Comparison of ENCODE assay signal across 15 cellular contexts in genomic region chrX:153473126-153473525, GRCh38. TPM values are rescaled to one million over a fixed set of nuclear protein-coding genes. Genes with fewer than 3 reads are reported as not detected.
DNase-seq lines count a peak whose midpoint lies in the region; ATAC-seq and TF ChIP-seq lines count a peak whose summit lies in the region.
"Had no signal": no experiment of that assay in that cellular context is flagged by ENCODE, and none has a peak within 500 bp of the region (broad histone marks: within the 10 kb centered on the region; RNA-seq: fewer than 3 reads in every experiment).

No MANE protein-coding gene starts in this region.

- H3K27me3 ChIP-seq in IMR-90 (ENCODE audit: control insufficient read depth, insufficient read depth, low read length) (no peaks in the 10 kb centered on the region), smooth muscle cell (ENCODE audit: low read depth) (no peaks in the 10 kb centered on the region), suprapubic skin (no peaks in the 10 kb centered on the region)
- H3K27me3 ChIP-seq in naive thymus-derived CD4-positive, alpha-beta T cell (ENCODE audit: control insufficient read depth in 2 of 2, insufficient read depth in 2 of 2, low read length in 2 of 2) = no peaks in the 10 kb centered on the region

- TF ChIP-seq POLR2A in IMR-90 (IDR thresholded peaks at IDR 0.05; ENCODE audit: low read depth, low read length) (no peak), suprapubic skin (IDR thresholded peaks at IDR 0.05) (no peak)

- no CpG with 5 or more reads among the region's 10 CpGs for WGBS in IMR-90 (ENCODE audit: extremely low coverage in 2 of 2, insufficient read length in 1 of 2), 2 experiments
- 91% methylated on average over 10 of the region's 10 CpGs for WGBS in smooth muscle cell (ENCODE audit: low lambda C conversion rate)
- WGBS in suprapubic skin = 97% methylated on average over 5 of the region's 10 CpGs

- H2AK5ac ChIP-seq in IMR-90 (ENCODE audit: low read depth, low read length) = peak overlapping the region; percentile 67; the same call in 1 of the 2 replicates

- no peak overlapping the region for H3K4ac ChIP-seq in IMR-90 (ENCODE audit: low read depth, low read length)

- H3K9ac ChIP-seq in IMR-90 (ENCODE audit: low read depth, low read length) (no peak overlapping the region), smooth muscle cell (ENCODE audit: low read depth) (no peak overlapping the region)
- H3K9ac ChIP-seq: BLaER1 treated with 17β-estradiol and CSF1 and Interleukin-3, amounts not matched to agents 10 nM and 100 nM had no signal

- no peak overlapping the region for H4K8ac ChIP-seq in IMR-90 (ENCODE audit: low read depth in 2 of 2, low read length in 2 of 2)

- ATAC-seq in IMR-90 (ENCODE audit: low read depth) (no peak), HG03135 (IDR thresholded peaks at IDR 0.05; ENCODE audit: unreplicated experiment) (no peak), GM19455 (IDR thresholded peaks at IDR 0.05; ENCODE audit: unreplicated experiment) (no peak)
- ATAC-seq in activated T-helper 17 cell treated with anti-CD3 and anti-CD28 coated beads, Interleukin-2, amount 50 U/mL, for 72 hours (replicated peaks) = no peak
- ATAC-seq in naive thymus-derived CD4-positive, alpha-beta T cell = no peak

- H3K79me2 ChIP-seq in smooth muscle cell (ENCODE audit: low read depth) = peaks cover 4% of the 10 kb centered on the region

- H3K4me3 ChIP-seq in IMR-90 (ENCODE audit: insufficient read depth, low read depth, low read length) = no peak overlapping the region
- H3K4me3 ChIP-seq in naive thymus-derived CD4-positive, alpha-beta T cell (ENCODE audit: low read length) = no peak overlapping the region
- no peak overlapping the region for H3K4me3 ChIP-seq in smooth muscle cell
- no peak overlapping the region for H3K4me3 ChIP-seq in suprapubic skin
- H3K4me3 ChIP-seq: BLaER1 treated with 17β-estradiol and CSF1 and Interleukin-3, amounts not matched to agents 10 nM and 100 nM had no signal

- H3K4me2 ChIP-seq in IMR-90 (ENCODE audit: low read depth, low read length) (no peak overlapping the region), smooth muscle cell (no peak overlapping the region)

- TF ChIP-seq EP300 in suprapubic skin (IDR thresholded peaks at IDR 0.05) = no peak

- H2AK9ac ChIP-seq in IMR-90 (replicated peaks; ENCODE audit: low read depth, low read length, poor library complexity) = peak overlapping the region; percentile 42

- no peaks in the 10 kb centered on the region for H3K36me3 Mint-ChIP-seq in activated T-helper 17 cell treated with anti-CD3 and anti-CD28 coated beads, Interleukin-2, amount 50 U/mL, for 72 hours (ENCODE audit: low read depth)
- no peaks in the 10 kb centered on the region for H3K36me3 Mint-ChIP-seq in naive thymus-derived CD4-positive, alpha-beta T cell

- no peaks in the 10 kb centered on the region for H3K36me3 ChIP-seq in IMR-90 (ENCODE audit: control insufficient read depth, insufficient read depth, low read length)
- H3K36me3 ChIP-seq in naive thymus-derived CD4-positive, alpha-beta T cell (ENCODE audit: control insufficient read depth in 2 of 3, insufficient read depth in 3 of 3, low read length in 3 of 3) = peaks cover 0 to 5% (median 0%) of the 10 kb centered on the region in 3 experiments
- H3K36me3 ChIP-seq in smooth muscle cell (ENCODE audit: low read depth) = no peaks in the 10 kb centered on the region
- no peaks in the 10 kb centered on the region for H3K36me3 ChIP-seq in suprapubic skin

- no peaks in the 10 kb centered on the region for H3K9me3 Mint-ChIP-seq in activated T-helper 17 cell treated with anti-CD3 and anti-CD28 coated beads, Interleukin-2, amount 50 U/mL, for 72 hours
- no peaks in the 10 kb centered on the region for H3K9me3 Mint-ChIP-seq in naive thymus-derived CD4-positive, alpha-beta T cell

- CTCF ChIA-PET in IMR-90 (lab: Yijun Ruan, JAX) = interaction anchor here (1.4 to 2.3 kb wide), 2 partner anchors 12 to 21 kb away, joined by 7 read pairs; partner anchors contain the start of gene BGN
- CTCF ChIA-PET in naive thymus-derived CD4-positive, alpha-beta T cell (lab: Charles Lee) = interaction anchor here (0.7 to 1.8 kb wide), 5 partner anchors 12 to 267 kb away, joined by 3 to 8 read pairs (median 3); no protein-coding TSS in a partner anchor

- TF ChIP-seq CTCF in IMR-90 (conservative IDR thresholded peaks at IDR 0.05; ENCODE audit: low read depth, low read length) (no peak), smooth muscle cell (IDR thresholded peaks at IDR 0.05; ENCODE audit: borderline replicate concordance, insufficient read depth, poor library complexity, severe bottlenecking) (no peak), suprapubic skin (IDR thresholded peaks at IDR 0.05) (no peak)

- no peak overlapping the region for H3K56ac ChIP-seq in IMR-90 (ENCODE audit: extremely low read depth, insufficient read depth, low read length)

- H3K27me3 Mint-ChIP-seq in activated T-helper 17 cell treated with anti-CD3 and anti-CD28 coated beads, Interleukin-2, amount 50 U/mL, for 72 hours = no peaks in the 10 kb centered on the region
- H3K27me3 Mint-ChIP-seq in naive thymus-derived CD4-positive, alpha-beta T cell = peaks cover 0 to 5% (median 0%) of the 10 kb centered on the region in 5 donors

- no peak overlapping the region for H4K91ac ChIP-seq in IMR-90 (ENCODE audit: insufficient read depth, low read depth, low read length)

- H3K4me1 ChIP-seq in IMR-90 (ENCODE audit: control insufficient read depth, insufficient read depth, low read length) (peaks cover 33% of the 10 kb centered on the region), smooth muscle cell (ENCODE audit: low read depth) (no peaks in the 10 kb centered on the region), suprapubic skin (peaks cover 51% of the 10 kb centered on the region)
- H3K4me1 ChIP-seq in naive thymus-derived CD4-positive, alpha-beta T cell (ENCODE audit: control insufficient read depth in 2 of 2, insufficient read depth in 2 of 2, low read length in 2 of 2) = peaks cover 3 to 17% of the 10 kb centered on the region in 2 donors

- in situ Hi-C loops in IMR-90 (cut with MboI; ENCODE audit: low sequenced_read_pairs) = loop anchor here (25.0 kb wide), 1 partner anchor 436 kb away; no protein-coding TSS in a partner anchor

- H2BK15ac ChIP-seq in IMR-90 (ENCODE audit: low read depth, low read length) = no peak overlapping the region

- H3K9me1 ChIP-seq in IMR-90 (ENCODE audit: insufficient read depth, low read length) = peaks cover 23% of the 10 kb centered on the region

- DNase-seq in IMR-90 (no peak), smooth muscle cell (lab: John Stamatoyannopoulos, UW; ENCODE audit: unreplicated experiment) (no peak), NOMO-1 treated with DMSO at 0.1 percent for 48 hours (lab: John Stamatoyannopoulos, UW; ENCODE audit: unreplicated experiment) (no peak), suprapubic skin (ENCODE audit: low spot score in 2 of 2) (no peak)
- no peak for DNase-seq in naive thymus-derived CD4-positive, alpha-beta T cell
- DNase-seq: H7; NCI-H146; NCI-H226; NCI-H526 treated with DMSO at 0.1 percent for 48 hours; NK-92 treated with Interleukin-12 subunit alpha and Interleukin-12 subunit beta, amount 100 ng/mL, for 24 hours had no signal

- peak overlapping the region; percentile 26 for H3K4me3 Mint-ChIP-seq in activated T-helper 17 cell treated with anti-CD3 and anti-CD28 coated beads, Interleukin-2, amount 50 U/mL, for 72 hours
- peak overlapping the region in 8 of 10 donors; percentile 16 to 75 (median 56) for H3K4me3 Mint-ChIP-seq in naive thymus-derived CD4-positive, alpha-beta T cell

- intact Hi-C loops in IMR-90 (cut with micrococcal nuclease) = no loop called here
- intact Hi-C loops in naive thymus-derived CD4-positive, alpha-beta T cell (cut with micrococcal nuclease) = no loop called here

- no peak overlapping the region for H4K5ac ChIP-seq in IMR-90 (ENCODE audit: low read depth, low read length)

- H4K20me1 ChIP-seq in IMR-90 (ENCODE audit: insufficient read depth, low read length) = no peaks in the 10 kb centered on the region
- no peaks in the 10 kb centered on the region for H4K20me1 ChIP-seq in smooth muscle cell (ENCODE audit: low read depth)

- no peak overlapping the region for H3K14ac ChIP-seq in IMR-90 (replicated peaks; ENCODE audit: low read depth, low read length)

- H2AFZ ChIP-seq in IMR-90 (replicated peaks; ENCODE audit: low read length, poor library complexity) (no peak overlapping the region), smooth muscle cell (ENCODE audit: low read depth) (no peak overlapping the region)

- POLR2A ChIA-PET in IMR-90 (lab: Charles Lee; ENCODE audit: unreplicated experiment) = no interaction called here
- POLR2A ChIA-PET in naive thymus-derived CD4-positive, alpha-beta T cell (lab: Charles Lee) = no interaction called here

- H2BK20ac ChIP-seq in IMR-90 (ENCODE audit: low read depth, low read length) = peak overlapping the region; percentile 35; the same call in 1 of the 2 replicates

- H2BK5ac ChIP-seq in IMR-90 (ENCODE audit: low read depth, low read length, poor library complexity, severe bottlenecking) = no peak overlapping the region

- H3K9me3 ChIP-seq in IMR-90 (ENCODE audit: control insufficient read depth, insufficient read depth, low read length) (no peaks in the 10 kb centered on the region), smooth muscle cell (replicated peaks; ENCODE audit: low read depth) (no peaks in the 10 kb centered on the region), suprapubic skin (no peaks in the 10 kb centered on the region)
- no peaks in the 10 kb centered on the region for H3K9me3 ChIP-seq in naive thymus-derived CD4-positive, alpha-beta T cell (ENCODE audit: control insufficient read depth in 2 of 3, low read length in 3 of 3)

- TF ChIP-seq RAD21 in IMR-90 (IDR thresholded peaks at IDR 0.05; ENCODE audit: low read length) = no peak

- H2BK120ac ChIP-seq in IMR-90 (ENCODE audit: low read depth, low read length) = no peak overlapping the region

- H3K27ac ChIP-seq in IMR-90 (ENCODE audit: insufficient read depth, low read length) = no peak overlapping the region
- no peak overlapping the region for H3K27ac ChIP-seq in naive thymus-derived CD4-positive, alpha-beta T cell (ENCODE audit: low read depth, low read length)
- H3K27ac ChIP-seq in smooth muscle cell (ENCODE audit: low read depth) = peak overlapping the region; percentile 70
- no peak overlapping the region for H3K27ac ChIP-seq in suprapubic skin

- dilution Hi-C loops in IMR-90 (cut with HindIII; ENCODE audit: low sequenced_read_pairs, unreplicated experiment) = no loop called here

- H3K4me1 Mint-ChIP-seq in activated T-helper 17 cell treated with anti-CD3 and anti-CD28 coated beads, Interleukin-2, amount 50 U/mL, for 72 hours = no peaks in the 10 kb centered on the region
- H3K4me1 Mint-ChIP-seq in naive thymus-derived CD4-positive, alpha-beta T cell = peaks cover 0 to 29% (median 8%) of the 10 kb centered on the region in 7 donors

- H3K18ac ChIP-seq in IMR-90 (ENCODE audit: low read depth, low read length) = no peak overlapping the region

- no peak overlapping the region for H3K27ac Mint-ChIP-seq in activated T-helper 17 cell treated with anti-CD3 and anti-CD28 coated beads, Interleukin-2, amount 50 U/mL, for 72 hours
- peak overlapping the region in 5 of 9 donors; percentile 20 to 85 (median 69) for H3K27ac Mint-ChIP-seq in naive thymus-derived CD4-positive, alpha-beta T cell

- no peaks in the 10 kb centered on the region for H3F3A ChIP-seq in smooth muscle cell (ENCODE audit: low read depth)

- H3K23ac ChIP-seq in IMR-90 (ENCODE audit: low read depth, low read length) = no peak overlapping the region

- H3K79me1 ChIP-seq in IMR-90 (ENCODE audit: low read depth in 1 of 2, low read length in 2 of 2) = peaks cover 0 to 16% of the 10 kb centered on the region in 2 experiments; a peak in 2 of 4 replicates

- no TSS peak for BruUV-seq in IMR-90 (replicated peaks; lab: Mats Ljungman, UMichigan)

RNA-seq across cellular contexts. Expression of gene HAUS7, which starts 2.8 kb away (rescaled TPM):
- 10.8 TPM in 2 replicates for total RNA-seq in IMR-90 (2012; rRNA removed)
- 25.9 and 27.7 TPM in 2 replicates for polyA plus RNA-seq in IMR-90 (2012; rRNA removed)
- 22.1 and 24.3 TPM in 2 replicates for polyA plus RNA-seq in IMR-90 (2012; cell fraction: cytosol; rRNA removed)
- 188 and 200 TPM in 2 replicates for polyA plus RNA-seq in IMR-90 (2012; cell fraction: nucleus; rRNA removed; ENCODE audit: low replicate concordance)
- 10 to 100 TPM; 21.2 to 67.4 TPM for total RNA-seq in activated T-helper 17 cell treated with anti-CD3 and anti-CD28 coated beads, Interleukin-2, amount 50 U/mL, for 72 hours
- total RNA-seq in naive thymus-derived CD4-positive, alpha-beta T cell = 10 to 100 TPM; 23.2 to 44.8 (median 31.4) TPM
- polyA plus RNA-seq in naive thymus-derived CD4-positive, alpha-beta T cell = 10 to 100 TPM; 20.7 to 28.4 TPM
- total RNA-seq in smooth muscle cell = 8.9 and 18.5 TPM in 2 replicates
- polyA plus RNA-seq in smooth muscle cell = 26.1 and 27.4 TPM in 2 replicates
- total RNA-seq in suprapubic skin = 10 to 100 TPM; 16.4 to 43.4 (median 18.9) TPM

RNA-seq across cellular contexts. Expression of gene BGN, which starts 21.7 kb away (rescaled TPM):
- 10.0 and 11.3 TPM in 2 replicates for total RNA-seq in IMR-90 (2012; rRNA removed)
- 269 and 298 TPM in 2 replicates for polyA plus RNA-seq in IMR-90 (2012; rRNA removed)
- polyA plus RNA-seq in IMR-90 (2012; cell fraction: cytosol; rRNA removed) = 360 and 422 TPM in 2 replicates
- polyA plus RNA-seq in IMR-90 (2012; cell fraction: nucleus; rRNA removed; ENCODE audit: low replicate concordance) = 90.5 and 138 TPM in 2 replicates
- not detected for total RNA-seq in activated T-helper 17 cell treated with anti-CD3 and anti-CD28 coated beads, Interleukin-2, amount 50 U/mL, for 72 hours
- total RNA-seq in naive thymus-derived CD4-positive, alpha-beta T cell = not detected
- polyA plus RNA-seq in naive thymus-derived CD4-positive, alpha-beta T cell = not detected
- total RNA-seq in smooth muscle cell = 262 and 298 TPM in 2 replicates
- polyA plus RNA-seq in smooth muscle cell = 387 and 621 TPM in 2 replicates
- 100 to 1,000 TPM in 1 of 4 donors, 10 to 100 TPM in 3; 24.9 to 108 (median 67.3) TPM for total RNA-seq in suprapubic skin

RNA-seq across cellular contexts. Expression of gene TREX2, which starts 27.3 kb away (rescaled TPM):
- 0.36 and 0.56 TPM in 2 replicates for total RNA-seq in IMR-90 (2012; rRNA removed)
- 0.84 and 1.1 TPM in 2 replicates for polyA plus RNA-seq in IMR-90 (2012; rRNA removed)
- polyA plus RNA-seq in IMR-90 (2012; cell fraction: cytosol; rRNA removed) = 0.30 and 0.63 TPM in 2 replicates
- 8.3 and 18.4 TPM in 2 replicates for polyA plus RNA-seq in IMR-90 (2012; cell fraction: nucleus; rRNA removed; ENCODE audit: low replicate concordance)
- 1 to 10 TPM; 2.5 TPM for total RNA-seq in activated T-helper 17 cell treated with anti-CD3 and anti-CD28 coated beads, Interleukin-2, amount 50 U/mL, for 72 hours
- 1 to 10 TPM; 2.7 to 5.5 (median 3.5) TPM for total RNA-seq in naive thymus-derived CD4-positive, alpha-beta T cell
- polyA plus RNA-seq in naive thymus-derived CD4-positive, alpha-beta T cell = 1 to 10 TPM in 1 of 2 donors, under 1 TPM in 1; 0.25 to 1.6 TPM
- 1.3 and 4.0 TPM in 2 replicates for total RNA-seq in smooth muscle cell
- 0.41 and 2.5 TPM in 2 replicates for polyA plus RNA-seq in smooth muscle cell
- 10 to 100 TPM; 19.3 to 62.6 (median 50.7) TPM for total RNA-seq in suprapubic skin

RNA-seq across cellular contexts. Expression of gene ATP2B3, which starts 44.3 kb away (rescaled TPM):
- total RNA-seq in IMR-90 (2012; rRNA removed) (under 0.01 TPM in 1 of 2 replicates, not detected in the other), smooth muscle cell (0.22 TPM in 2 replicates), suprapubic skin (not detected)
- polyA plus RNA-seq in IMR-90 (2012; rRNA removed) (0.03 and 0.06 TPM in 2 replicates), smooth muscle cell (0.05 and 0.31 TPM in 2 replicates)
- 0.03 TPM in 1 of 2 replicates, not detected in the other for polyA plus RNA-seq in IMR-90 (2012; cell fraction: cytosol; rRNA removed)
- polyA plus RNA-seq in IMR-90 (2012; cell fraction: nucleus; rRNA removed; ENCODE audit: low replicate concordance) = 0.26 and 0.38 TPM in 2 replicates
- not detected for total RNA-seq in activated T-helper 17 cell treated with anti-CD3 and anti-CD28 coated beads, Interleukin-2, amount 50 U/mL, for 72 hours
- not detected for total RNA-seq in naive thymus-derived CD4-positive, alpha-beta T cell
- polyA plus RNA-seq in naive thymus-derived CD4-positive, alpha-beta T cell = not detected
- total RNA-seq: H7, HT-29 had no signal
